1 cellular context compared by ENCODE assay signal in the genomic region with DNA sequence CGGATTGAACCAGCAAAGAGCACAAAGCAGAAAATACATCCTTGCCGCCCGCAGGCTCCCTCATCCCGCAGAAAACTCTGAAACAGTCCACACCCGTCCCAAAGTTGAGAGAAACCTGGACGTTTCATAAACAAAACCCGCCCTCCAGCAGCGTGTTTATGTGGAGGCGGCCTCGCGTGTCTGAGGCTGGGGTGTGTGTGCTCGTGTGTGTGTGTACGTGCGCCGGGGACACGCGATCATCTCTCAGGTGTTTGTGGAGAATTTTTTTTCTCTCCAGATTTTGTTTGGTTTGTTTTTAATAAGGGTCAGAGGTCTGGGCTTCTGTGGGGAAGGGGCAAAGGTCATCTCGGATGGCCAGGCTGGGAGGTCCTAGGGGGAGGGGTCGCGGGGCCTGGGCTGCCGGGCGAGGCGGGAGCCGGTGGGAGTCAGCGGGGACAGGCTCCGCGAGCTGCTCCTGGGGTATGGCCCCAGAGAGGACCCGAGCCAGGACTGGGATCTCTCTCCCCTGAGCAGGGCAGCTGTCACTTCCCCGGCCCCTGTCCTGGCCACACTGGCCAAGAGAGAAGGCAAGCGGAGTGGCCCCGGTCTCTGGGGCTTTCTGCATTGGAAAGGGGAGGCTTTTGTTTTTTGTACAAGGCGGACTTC.
TF ChIP-seq lines count a peak whose summit lies in the region.

No MANE protein-coding gene starts in this region.

TF ChIP-seq in HEK293, 187 proteins besides CTCF, POLR2A, EP300 and RAD21 (continued from another document):
- TF ChIP-seq PRDM6 (tag by site-specific recombination; IDR thresholded peaks at IDR 0.05) (no peak), KLF1 (tag by site-specific recombination; IDR thresholded peaks at IDR 0.05) (peak; percentile 12; the same call in 1 of the 2 replicates)
TF ChIP-seq in HEK293: peak in this region for 8.
